10 cellular contexts compared by ENCODE assay signal in the genomic region with DNA sequence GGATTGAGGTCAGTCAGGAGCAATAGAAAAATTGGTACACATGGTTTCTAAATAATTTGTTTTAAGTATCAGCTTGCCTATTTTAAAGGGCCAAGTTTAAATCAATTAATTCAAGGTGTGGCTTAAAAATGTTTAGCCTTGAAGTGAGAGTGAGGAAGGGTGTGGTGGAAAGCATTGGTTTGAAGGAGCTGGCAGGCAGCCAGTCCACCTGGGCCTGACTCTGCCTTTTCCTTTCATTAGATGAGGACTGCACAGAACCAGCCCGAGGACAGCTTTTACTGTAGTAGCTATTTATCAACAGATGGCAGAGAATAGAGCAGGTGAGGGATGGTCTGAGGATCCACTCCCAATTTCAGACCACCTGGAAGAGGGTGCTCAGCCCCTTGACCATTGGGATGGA. TPM values are rescaled to one million over a fixed set of nuclear protein-coding genes. Genes with fewer than 3 reads are reported as not detected.
DNase-seq lines count a peak whose midpoint lies in the region; ATAC-seq lines count a peak whose summit lies in the region.
"Had no signal": no experiment of that assay in that cellular context is flagged by ENCODE, and none has a peak within 500 bp of the region (broad histone marks: within the 10 kb centered on the region; RNA-seq: fewer than 3 reads in every experiment).

No MANE protein-coding gene starts in this region.

- no peaks in the 10 kb centered on the region for H3K9me3 Mint-ChIP-seq in activated CD8-positive, alpha-beta memory T cell treated with anti-CD3 and anti-CD28 coated beads, Interleukin-2, amount 10 ng/mL, durations not matched to agents 7 days and 5 days (ENCODE audit: low read depth)
- H3K9me3 Mint-ChIP-seq: activated naive CD8-positive, alpha-beta T cell treated with anti-CD3 and anti-CD28 coated beads, Interleukin-2, amount 50 U/mL, for 24 hours had no signal

- H3K27me3 Mint-ChIP-seq in activated CD8-positive, alpha-beta memory T cell treated with anti-CD3 and anti-CD28 coated beads, Interleukin-2, amount 10 ng/mL, durations not matched to agents 7 days and 5 days = no peaks in the 10 kb centered on the region
- H3K27me3 Mint-ChIP-seq: activated naive CD8-positive, alpha-beta T cell treated with anti-CD3 and anti-CD28 coated beads, Interleukin-2, amount 50 U/mL, for 24 hours had no signal

- intact Hi-C loops in left ventricle myocardium superior (cut with micrococcal nuclease) = no loop called here

- DNase-seq in stimulated activated CD4-positive, alpha-beta T cell treated with anti-CD3 and anti-CD28 coated beads, Interleukin-15, amount 100 ng/mL, for 24 hours = peak; percentile 21
- DNase-seq in stimulated activated CD4-positive, alpha-beta T cell treated with anti-CD3 and anti-CD28 coated beads, Interleukin-1b, Interleukin-23, amount 100 ng/mL, for 48 hours = no peak
- DNase-seq in NCI-H748 (lab: John Stamatoyannopoulos, UW; ENCODE audit: unreplicated experiment) (peak; percentile 99), left ventricle myocardium superior (no peak), NOMO-1 treated with dmso at 0.1 percent for 144 hours (lab: John Stamatoyannopoulos, UW; ENCODE audit: unreplicated experiment) (no peak)
- DNase-seq in central memory CD4-positive, alpha-beta T cell = peak; percentile 48
- no peak for DNase-seq in activated CD8-positive, alpha-beta memory T cell treated with anti-CD3 and anti-CD28 coated beads, Interleukin-2, amount 10 ng/mL, durations not matched to agents 7 days and 5 days
- DNase-seq: activated naive CD8-positive, alpha-beta T cell treated with anti-CD3 and anti-CD28 coated beads, Interleukin-2, amount 50 U/mL, for 24 hours; IMR-90 had no signal

- H3K27ac Mint-ChIP-seq in activated CD8-positive, alpha-beta memory T cell treated with anti-CD3 and anti-CD28 coated beads, Interleukin-2, amount 10 ng/mL, durations not matched to agents 7 days and 5 days = no peak overlapping the region
- H3K27ac Mint-ChIP-seq: activated naive CD8-positive, alpha-beta T cell treated with anti-CD3 and anti-CD28 coated beads, Interleukin-2, amount 50 U/mL, for 24 hours had no signal

- no peak for ATAC-seq in activated CD8-positive, alpha-beta memory T cell treated with anti-CD3 and anti-CD28 coated beads, Interleukin-2, amount 10 ng/mL, durations not matched to agents 7 days and 5 days
- ATAC-seq in HG03469 (IDR thresholded peaks at IDR 0.05; ENCODE audit: unreplicated experiment) (no peak), left ventricle myocardium superior (no peak)
- ATAC-seq: activated naive CD8-positive, alpha-beta T cell treated with anti-CD3 and anti-CD28 coated beads, Interleukin-2, amount 50 U/mL, for 24 hours had no signal

- peaks cover 55% of the 10 kb centered on the region for H3K36me3 Mint-ChIP-seq in activated CD8-positive, alpha-beta memory T cell treated with anti-CD3 and anti-CD28 coated beads, Interleukin-2, amount 10 ng/mL, durations not matched to agents 7 days and 5 days

- no peak overlapping the region for H3K4me3 Mint-ChIP-seq in activated CD8-positive, alpha-beta memory T cell treated with anti-CD3 and anti-CD28 coated beads, Interleukin-2, amount 10 ng/mL, durations not matched to agents 7 days and 5 days
- H3K4me3 Mint-ChIP-seq: activated naive CD8-positive, alpha-beta T cell treated with anti-CD3 and anti-CD28 coated beads, Interleukin-2, amount 50 U/mL, for 24 hours had no signal

- peaks cover 44% of the 10 kb centered on the region for H3K4me1 Mint-ChIP-seq in activated CD8-positive, alpha-beta memory T cell treated with anti-CD3 and anti-CD28 coated beads, Interleukin-2, amount 10 ng/mL, durations not matched to agents 7 days and 5 days

- CTCF ChIA-PET in activated CD8-positive, alpha-beta memory T cell treated with anti-CD3 and anti-CD28 coated beads, Interleukin-2, amount 10 ng/mL, durations not matched to agents 7 days and 5 days (lab: Charles Lee) = interaction anchor here (0.5 to 1.4 kb wide), 2 partner anchors 8 to 44 kb away, joined by 3 to 7 read pairs; no protein-coding TSS in a partner anchor

RNA-seq across cellular contexts. Expression of a gene that starts 42.4 kb away (rescaled TPM):
- 10 to 100 TPM; 10.5 to 12.9 TPM for total RNA-seq in activated CD8-positive, alpha-beta memory T cell treated with anti-CD3 and anti-CD28 coated beads, Interleukin-2, amount 10 ng/mL, durations not matched to agents 7 days and 5 days
- 15.4 TPM for total RNA-seq in left ventricle myocardium superior

Comparison
In these comparisons a context has a peak if more than half of its experiments do, and no peak if none do; other contexts are left out.
1. DNase-seq: peak in stimulated activated CD4-positive, alpha-beta T cell treated with anti-CD3 and anti-CD28 coated beads, Interleukin-15, amount 100 ng/mL, for 24 hours (single experiment), NCI-H748 (single experiment) and central memory CD4-positive, alpha-beta T cell (single experiment); none in stimulated activated CD4-positive, alpha-beta T cell treated with anti-CD3 and anti-CD28 coated beads, Interleukin-1b, Interleukin-23, amount 100 ng/mL, for 48 hours (single experiment), activated CD8-positive, alpha-beta memory T cell treated with anti-CD3 and anti-CD28 coated beads, Interleukin-2, amount 10 ng/mL, durations not matched to agents 7 days and 5 days (single experiment), left ventricle myocardium superior (single experiment) and NOMO-1 treated with dmso at 0.1 percent for 144 hours (single experiment).